1 cellular context compared by ENCODE assay signal in genomic region chr16:68529931-68530667, GRCh38.
TF ChIP-seq lines count a peak whose summit lies in the region.

No MANE protein-coding gene starts in this region.

TF ChIP-seq in HEK293, 187 proteins besides CTCF, POLR2A, EP300 and RAD21 (continued from another document):
- TF ChIP-seq ZNF239 (tag by site-specific recombination; IDR thresholded peaks at IDR 0.05) (no peak), ZNF777 (tag by site-specific recombination; IDR thresholded peaks at IDR 0.05; ENCODE audit: borderline replicate concordance) (no peak), ZBTB21 (tag by site-specific recombination; IDR thresholded peaks at IDR 0.05) (no peak), ZBTB17 (tag by site-specific recombination; IDR thresholded peaks at IDR 0.05) (peak; percentile 58; the same call in 1 of the 2 replicates), ZNF114 (tag by site-specific recombination; IDR thresholded peaks at IDR 0.05) (no peak), ZNF843 (tag by site-specific recombination; IDR thresholded peaks at IDR 0.05) (no peak), ZNF121 (tag by site-specific recombination; IDR thresholded peaks at IDR 0.05) (peak; percentile 64), ZNF416 (tag by site-specific recombination; IDR thresholded peaks at IDR 0.05) (no peak), ZNF596 (tag by site-specific recombination; IDR thresholded peaks at IDR 0.05) (no peak), ZNF664 (tag by site-specific recombination; IDR thresholded peaks at IDR 0.05) (no peak), ZNF341 (tag by site-specific recombination; IDR thresholded peaks at IDR 0.05; ENCODE audit: low read depth) (no peak), ZNF561 (tag by site-specific recombination; IDR thresholded peaks at IDR 0.05; ENCODE audit: borderline replicate concordance) (0 out of 2 replicates have a peak, but pooled peaks have one; percentile 18), BCL11B (tag by site-specific recombination; IDR thresholded peaks at IDR 0.05; ENCODE audit: low read depth) (no peak), ZNF645 (tag by site-specific recombination; IDR thresholded peaks at IDR 0.05) (no peak), YY1 (tag by site-specific recombination; IDR thresholded peaks at IDR 0.05) (peak; percentile 80), SP7 (tag by site-specific recombination; IDR thresholded peaks at IDR 0.05) (peak; percentile 33; the same call in 1 of the 2 replicates), ZNF404 (tag by site-specific recombination; IDR thresholded peaks at IDR 0.05) (no peak), ZNF548 (tag by site-specific recombination; IDR thresholded peaks at IDR 0.05) (no peak), GLIS2 (tag by site-specific recombination; IDR thresholded peaks at IDR 0.05) (no peak), ZIC2 (tag by site-specific recombination; IDR thresholded peaks at IDR 0.05) (peak; percentile 75), ZNF571 (tag by site-specific recombination; IDR thresholded peaks at IDR 0.05) (no peak), ZNF624 (tag by site-specific recombination; IDR thresholded peaks at IDR 0.05) (no peak), ZNF366 (tag by site-specific recombination; conservative IDR thresholded peaks at IDR 0.05) (no peak), ZNF76 (tag by site-specific recombination; IDR thresholded peaks at IDR 0.05; ENCODE audit: borderline replicate concordance, low read depth) (no peak), PATZ1 (tag by site-specific recombination; IDR thresholded peaks at IDR 0.05) (peak; percentile 49)
